In the genomic region with DNA sequence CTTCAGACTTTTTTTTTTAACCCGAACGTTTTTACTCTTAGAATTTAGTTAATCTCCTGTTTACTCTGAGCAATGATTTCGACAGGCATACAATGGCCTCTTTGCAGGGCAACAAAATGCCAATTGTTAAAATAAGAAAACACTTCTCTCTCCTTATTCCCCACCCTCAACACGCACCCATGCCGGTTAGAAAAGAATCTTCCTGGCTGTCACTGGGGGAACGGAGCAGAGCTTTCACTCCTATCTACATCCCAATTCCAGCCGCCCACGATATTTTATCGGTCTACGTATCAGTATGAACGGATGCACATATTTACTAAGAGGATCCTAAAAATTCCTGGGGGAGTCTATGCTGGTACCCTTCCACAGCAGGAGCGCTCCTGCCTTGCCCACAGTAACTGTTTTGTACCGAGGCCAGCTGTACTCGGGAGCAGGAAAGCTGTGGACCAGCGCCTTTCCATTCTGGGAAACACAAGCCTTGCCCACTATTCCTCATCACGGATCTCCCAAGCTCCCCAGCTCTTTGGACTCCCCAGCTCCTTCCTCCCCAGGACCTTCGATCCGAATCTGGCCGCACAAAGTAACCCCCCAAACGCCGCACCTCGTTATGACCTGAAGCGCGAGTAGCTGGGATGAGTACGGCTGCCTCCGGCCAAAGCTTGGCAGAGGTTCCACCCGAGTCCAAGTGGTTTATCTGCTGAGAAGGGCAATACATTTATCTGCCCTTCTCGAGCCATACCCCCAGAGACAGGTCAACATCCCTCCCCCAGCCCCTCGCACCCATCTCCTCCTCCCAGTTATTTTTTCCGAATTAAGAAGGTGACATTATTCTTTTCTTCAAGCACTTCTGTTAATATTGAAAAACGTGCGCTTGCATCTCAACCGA, we compare ENCODE assay signal across 3 cellular contexts.
TF ChIP-seq lines count a peak whose summit lies in the region.

No MANE protein-coding gene starts in this region.

TF ChIP-seq in HEK293, 187 proteins besides CTCF, POLR2A, EP300 and RAD21 (continues in another document):
- TF ChIP-seq ZBTB8A (tag by site-specific recombination; IDR thresholded peaks at IDR 0.05) = no peak
- no peak for TF ChIP-seq ZNF146 (tag by site-specific recombination; IDR thresholded peaks at IDR 0.05)
- TF ChIP-seq, protein P1, sequence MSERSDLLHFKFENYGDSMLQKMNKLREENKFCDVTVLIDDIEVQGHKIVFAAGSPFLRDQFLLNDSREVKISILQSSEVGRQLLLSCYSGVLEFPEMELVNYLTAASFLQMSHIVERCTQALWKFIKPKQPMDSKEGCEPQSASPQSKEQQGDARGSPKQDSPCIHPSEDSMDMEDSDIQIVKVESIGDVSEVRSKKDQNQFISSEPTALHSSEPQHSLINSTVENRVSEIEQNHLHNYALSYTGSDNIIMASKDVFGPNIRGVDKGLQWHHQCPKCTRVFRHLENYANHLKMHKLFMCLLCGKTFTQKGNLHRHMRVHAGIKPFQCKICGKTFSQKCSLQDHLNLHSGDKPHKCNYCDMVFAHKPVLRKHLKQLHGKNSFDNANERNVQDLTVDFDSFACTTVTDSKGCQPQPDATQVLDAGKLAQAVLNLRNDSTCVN (tag by site-specific recombination; optimal IDR thresholded peaks at IDR 0.05) = peak; percentile 21
- no peak for TF ChIP-seq ZNF23 (tag by site-specific recombination; IDR thresholded peaks at IDR 0.05; ENCODE audit: borderline replicate concordance)
- TF ChIP-seq ZNF544 (tag by site-specific recombination; IDR thresholded peaks at IDR 0.05) = no peak
- TF ChIP-seq ZBTB7A (tag by site-specific recombination; IDR thresholded peaks at IDR 0.05; ENCODE audit: low read depth) = no peak
- TF ChIP-seq OVOL3 (tag by site-specific recombination; IDR thresholded peaks at IDR 0.05) = no peak
- TF ChIP-seq IKZF3 (tag by site-specific recombination; IDR thresholded peaks at IDR 0.05) = peak; percentile 43; the same call in 1 of the 2 replicates
- TF ChIP-seq, protein P2, sequence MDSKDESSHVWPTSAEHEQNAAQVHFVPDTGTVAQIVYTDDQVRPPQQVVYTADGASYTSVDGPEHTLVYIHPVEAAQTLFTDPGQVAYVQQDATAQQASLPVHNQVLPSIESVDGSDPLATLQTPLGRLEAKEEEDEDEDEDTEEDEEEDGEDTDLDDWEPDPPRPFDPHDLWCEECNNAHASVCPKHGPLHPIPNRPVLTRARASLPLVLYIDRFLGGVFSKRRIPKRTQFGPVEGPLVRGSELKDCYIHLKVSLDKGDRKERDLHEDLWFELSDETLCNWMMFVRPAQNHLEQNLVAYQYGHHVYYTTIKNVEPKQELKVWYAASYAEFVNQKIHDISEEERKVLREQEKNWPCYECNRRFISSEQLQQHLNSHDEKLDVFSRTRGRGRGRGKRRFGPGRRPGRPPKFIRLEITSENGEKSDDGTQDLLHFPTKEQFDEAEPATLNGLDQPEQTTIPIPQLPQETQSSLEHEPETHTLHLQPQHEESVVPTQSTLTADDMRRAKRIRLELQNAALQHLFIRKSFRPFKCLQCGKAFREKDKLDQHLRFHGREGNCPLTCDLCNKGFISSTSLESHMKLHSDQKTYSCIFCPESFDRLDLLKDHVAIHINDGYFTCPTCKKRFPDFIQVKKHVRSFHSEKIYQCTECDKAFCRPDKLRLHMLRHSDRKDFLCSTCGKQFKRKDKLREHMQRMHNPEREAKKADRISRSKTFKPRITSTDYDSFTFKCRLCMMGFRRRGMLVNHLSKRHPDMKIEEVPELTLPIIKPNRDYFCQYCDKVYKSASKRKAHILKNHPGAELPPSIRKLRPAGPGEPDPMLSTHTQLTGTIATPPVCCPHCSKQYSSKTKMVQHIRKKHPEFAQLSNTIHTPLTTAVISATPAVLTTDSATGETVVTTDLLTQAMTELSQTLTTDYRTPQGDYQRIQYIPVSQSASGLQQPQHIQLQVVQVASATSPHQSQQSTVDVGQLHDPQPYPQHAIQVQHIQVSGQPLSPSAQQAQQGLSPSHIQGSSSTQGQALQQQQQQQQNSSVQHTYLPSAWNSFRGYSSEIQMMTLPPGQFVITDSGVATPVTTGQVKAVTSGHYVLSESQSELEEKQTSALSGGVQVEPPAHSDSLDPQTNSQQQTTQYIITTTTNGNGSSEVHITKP (tag by site-specific recombination; IDR thresholded peaks at IDR 0.05) = peak; percentile 74
- TF ChIP-seq ZNF76 (tag by site-specific recombination; IDR thresholded peaks at IDR 0.05; ENCODE audit: borderline replicate concordance, low read depth) = peak; percentile 47; the same call in 1 of the 2 replicates
- TF ChIP-seq ZNF664 (tag by site-specific recombination; IDR thresholded peaks at IDR 0.05) = no peak
- TF ChIP-seq ZNF600 (tag by site-specific recombination; IDR thresholded peaks at IDR 0.05) = peak; percentile 53; the same call in 1 of the 2 replicates
- TF ChIP-seq ZNF677 (tag by site-specific recombination; IDR thresholded peaks at IDR 0.05) = no peak

TF ChIP-seq in K562, 482 proteins besides CTCF, POLR2A, EP300 and RAD21:
- no peak for TF ChIP-seq FOXA3 (CRISPR knock-in tag; conservative IDR thresholded peaks at IDR 0.05 in 1 of 2, IDR thresholded peaks at IDR 0.05 in 1 of 2)
- 0 out of 2 replicates have a peak, but pooled peaks have one; percentile 6 for TF ChIP-seq ERF (CRISPR knock-in tag; IDR thresholded peaks at IDR 0.05)
- TF ChIP-seq, protein P3, sequence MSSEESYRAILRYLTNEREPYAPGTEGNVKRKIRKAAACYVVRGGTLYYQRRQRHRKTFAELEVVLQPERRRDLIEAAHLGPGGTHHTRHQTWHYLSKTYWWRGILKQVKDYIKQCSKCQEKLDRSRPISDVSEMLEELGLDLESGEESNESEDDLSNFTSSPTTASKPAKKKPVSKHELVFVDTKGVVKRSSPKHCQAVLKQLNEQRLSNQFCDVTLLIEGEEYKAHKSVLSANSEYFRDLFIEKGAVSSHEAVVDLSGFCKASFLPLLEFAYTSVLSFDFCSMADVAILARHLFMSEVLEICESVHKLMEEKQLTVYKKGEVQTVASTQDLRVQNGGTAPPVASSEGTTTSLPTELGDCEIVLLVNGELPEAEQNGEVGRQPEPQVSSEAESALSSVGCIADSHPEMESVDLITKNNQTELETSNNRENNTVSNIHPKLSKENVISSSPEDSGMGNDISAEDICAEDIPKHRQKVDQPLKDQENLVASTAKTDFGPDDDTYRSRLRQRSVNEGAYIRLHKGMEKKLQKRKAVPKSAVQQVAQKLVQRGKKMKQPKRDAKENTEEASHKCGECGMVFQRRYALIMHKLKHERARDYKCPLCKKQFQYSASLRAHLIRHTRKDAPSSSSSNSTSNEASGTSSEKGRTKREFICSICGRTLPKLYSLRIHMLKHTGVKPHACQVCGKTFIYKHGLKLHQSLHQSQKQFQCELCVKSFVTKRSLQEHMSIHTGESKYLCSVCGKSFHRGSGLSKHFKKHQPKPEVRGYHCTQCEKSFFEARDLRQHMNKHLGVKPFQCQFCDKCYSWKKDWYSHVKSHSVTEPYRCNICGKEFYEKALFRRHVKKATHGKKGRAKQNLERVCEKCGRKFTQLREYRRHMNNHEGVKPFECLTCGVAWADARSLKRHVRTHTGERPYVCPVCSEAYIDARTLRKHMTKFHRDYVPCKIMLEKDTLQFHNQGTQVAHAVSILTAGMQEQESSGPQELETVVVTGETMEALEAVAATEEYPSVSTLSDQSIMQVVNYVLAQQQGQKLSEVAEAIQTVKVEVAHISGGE (CRISPR knock-in tag; IDR thresholded peaks at IDR 0.05) = no peak

TF ChIP-seq in neural cell, 6 proteins besides CTCF, POLR2A, EP300 and RAD21:
- no peak for TF ChIP-seq POLR2AphosphoS5 (IDR thresholded peaks at IDR 0.05)
- no peak for TF ChIP-seq MXI1 (conservative IDR thresholded peaks at IDR 0.05; ENCODE audit: poor library complexity, severe bottlenecking)
- TF ChIP-seq TAF1 (IDR thresholded peaks at IDR 0.05; ENCODE audit: low read depth) = no peak
- TF ChIP-seq, protein P4, sequence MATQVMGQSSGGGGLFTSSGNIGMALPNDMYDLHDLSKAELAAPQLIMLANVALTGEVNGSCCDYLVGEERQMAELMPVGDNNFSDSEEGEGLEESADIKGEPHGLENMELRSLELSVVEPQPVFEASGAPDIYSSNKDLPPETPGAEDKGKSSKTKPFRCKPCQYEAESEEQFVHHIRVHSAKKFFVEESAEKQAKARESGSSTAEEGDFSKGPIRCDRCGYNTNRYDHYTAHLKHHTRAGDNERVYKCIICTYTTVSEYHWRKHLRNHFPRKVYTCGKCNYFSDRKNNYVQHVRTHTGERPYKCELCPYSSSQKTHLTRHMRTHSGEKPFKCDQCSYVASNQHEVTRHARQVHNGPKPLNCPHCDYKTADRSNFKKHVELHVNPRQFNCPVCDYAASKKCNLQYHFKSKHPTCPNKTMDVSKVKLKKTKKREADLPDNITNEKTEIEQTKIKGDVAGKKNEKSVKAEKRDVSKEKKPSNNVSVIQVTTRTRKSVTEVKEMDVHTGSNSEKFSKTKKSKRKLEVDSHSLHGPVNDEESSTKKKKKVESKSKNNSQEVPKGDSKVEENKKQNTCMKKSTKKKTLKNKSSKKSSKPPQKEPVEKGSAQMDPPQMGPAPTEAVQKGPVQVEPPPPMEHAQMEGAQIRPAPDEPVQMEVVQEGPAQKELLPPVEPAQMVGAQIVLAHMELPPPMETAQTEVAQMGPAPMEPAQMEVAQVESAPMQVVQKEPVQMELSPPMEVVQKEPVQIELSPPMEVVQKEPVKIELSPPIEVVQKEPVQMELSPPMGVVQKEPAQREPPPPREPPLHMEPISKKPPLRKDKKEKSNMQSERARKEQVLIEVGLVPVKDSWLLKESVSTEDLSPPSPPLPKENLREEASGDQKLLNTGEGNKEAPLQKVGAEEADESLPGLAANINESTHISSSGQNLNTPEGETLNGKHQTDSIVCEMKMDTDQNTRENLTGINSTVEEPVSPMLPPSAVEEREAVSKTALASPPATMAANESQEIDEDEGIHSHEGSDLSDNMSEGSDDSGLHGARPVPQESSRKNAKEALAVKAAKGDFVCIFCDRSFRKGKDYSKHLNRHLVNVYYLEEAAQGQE (IDR thresholded peaks at IDR 0.05; ENCODE audit: borderline replicate concordance) = no peak
- TF ChIP-seq EZH2 (IDR thresholded peaks at IDR 0.05; ENCODE audit: borderline replicate concordance, insufficient read depth, low read length, poor library complexity, severe bottlenecking) = peak; percentile 40
- no peak for TF ChIP-seq SMC3 (conservative IDR thresholded peaks at IDR 0.05; ENCODE audit: poor library complexity)
